In genomic region chr4:3688018-3688998, GRCh38 we compare ENCODE assay signal across 28 cellular contexts.
A peak's percentile ranks its signal among the peaks of the same experiment; 100 is the strongest.
DNase-seq lines count a peak whose midpoint lies in the region; ATAC-seq, FAIRE-seq and TF ChIP-seq lines count a peak whose summit lies in the region.
"Had no signal": no experiment of that assay in that cellular context is flagged by ENCODE, and none has a peak within 500 bp of the region (broad histone marks: within the 10 kb centered on the region; RNA-seq: fewer than 3 reads in every experiment).

No MANE protein-coding gene starts in this region.

- H3K27ac ChIP-seq in right atrium auricular region, result no peak overlapping the region
- H3K27ac ChIP-seq in spleen, result no peak overlapping the region
- H3K27ac ChIP-seq in small intestine (ENCODE audit: low read depth in 1 of 2, low read length in 1 of 2), result no peak overlapping the region
- H3K27ac ChIP-seq: BLaER1 treated with 17β-estradiol and CSF1 and Interleukin-3, amounts not matched to agents 10 nM and 100 nM; cardiac muscle cell; esophagus squamous epithelium; gastroesophageal sphincter; HL-60; lower lobe of right lung; SK-N-MC; uterus; VCaP had no signal

- no peak overlapping the region for H3K4me3 Mint-ChIP-seq in chondrocyte (ENCODE audit: unreplicated experiment)
- H3K4me3 Mint-ChIP-seq: activated CD4-positive, alpha-beta T cell treated with anti-CD3 and anti-CD28 coated beads, Interleukin-2, amount 10 ng/mL, durations not matched to agents 7 days and 5 days; activated naive CD4-positive, alpha-beta T cell treated with anti-CD3 and anti-CD28 coated beads, Interleukin-2, amount 50 U/mL, for 24 hours; activated T-cell treated with anti-CD3 and anti-CD28 coated beads, Interleukin-2, amount 50 U/mL, for 72 hours had no signal

- intact Hi-C loops in Right ventricle myocardium inferior (cut with DNase I) (no loop called here), spleen (cut with DNase I; ENCODE audit: low total_unique reads) (no loop called here)

- TF ChIP-seq CTCF in right atrium auricular region (IDR thresholded peaks at IDR 0.05) (no peak), chondrocyte (IDR thresholded peaks at IDR 0.05) (no peak), spleen (IDR thresholded peaks at IDR 0.05 in 8 of 11, conservative IDR thresholded peaks at IDR 0.05 in 3 of 11) (no peak), GM10248 (IDR thresholded peaks at IDR 0.05; ENCODE audit: control extremely low read depth, extremely low read depth, low read depth, missing control alignments) (no peak)

- ATAC-seq in Right ventricle myocardium inferior, result no peak
- ATAC-seq: activated T-cell treated with anti-CD3 and anti-CD28 coated beads, Interleukin-2, amount 50 U/mL, for 72 hours; gastroesophageal sphincter; HCT116; lower lobe of right lung had no signal

- POLR2A ChIA-PET in GM10248 (lab: Yijun Ruan, JAX), result no interaction called here

- H3K9me3 ChIP-seq in right atrium auricular region, result no peaks in the 10 kb centered on the region
- H3K9me3 ChIP-seq in MG63, result no peaks in the 10 kb centered on the region
- peaks cover 0 to 5% (median 0%) of the 10 kb centered on the region in 8 donors for H3K9me3 ChIP-seq in spleen
- H3K9me3 ChIP-seq in small intestine (ENCODE audit: control insufficient read depth, low read depth), result no peaks in the 10 kb centered on the region
- H3K9me3 ChIP-seq: BLaER1 treated with 17β-estradiol and CSF1 and Interleukin-3, amounts not matched to agents 10 nM and 100 nM; esophagus squamous epithelium; gastroesophageal sphincter; lower lobe of right lung; uterus had no signal

- peaks cover 33% of the 10 kb centered on the region for H3K27me3 Mint-ChIP-seq in chondrocyte (ENCODE audit: low read depth)
- H3K27me3 Mint-ChIP-seq: activated CD4-positive, alpha-beta T cell treated with anti-CD3 and anti-CD28 coated beads, Interleukin-2, amount 10 ng/mL, durations not matched to agents 7 days and 5 days; activated naive CD4-positive, alpha-beta T cell treated with anti-CD3 and anti-CD28 coated beads, Interleukin-2, amount 50 U/mL, for 24 hours had no signal

- no peak for FAIRE-seq in small intestine (lab: Jason Lieb, UNC)
- FAIRE-seq: GM12892 had no signal

- H3K4me1 ChIP-seq in right atrium auricular region (no peaks in the 10 kb centered on the region), spleen (no peaks in the 10 kb centered on the region), small intestine (ENCODE audit: control insufficient read depth in 2 of 2, insufficient read depth in 1 of 2, low read depth in 1 of 2, low read length in 1 of 2) (no peaks in the 10 kb centered on the region)
- H3K4me1 ChIP-seq: esophagus squamous epithelium, gastroesophageal sphincter, lower lobe of right lung, uterus had no signal

- no peak overlapping the region for H3K4me3 ChIP-seq in right atrium auricular region
- no peak overlapping the region for H3K4me3 ChIP-seq in MG63
- no peak overlapping the region for H3K4me3 ChIP-seq in spleen
- no peak overlapping the region for H3K4me3 ChIP-seq in small intestine (ENCODE audit: low read depth in 1 of 2, low read length in 2 of 2)
- H3K4me3 ChIP-seq: BLaER1 treated with 17β-estradiol and CSF1 and Interleukin-3, amounts not matched to agents 10 nM and 100 nM; cardiac muscle cell; esophagus squamous epithelium; gastroesophageal sphincter; lower lobe of right lung; SK-N-MC; uterus had no signal

- H3K27ac Mint-ChIP-seq in chondrocyte (ENCODE audit: unreplicated experiment), result no peak overlapping the region
- H3K27ac Mint-ChIP-seq: activated CD4-positive, alpha-beta T cell treated with anti-CD3 and anti-CD28 coated beads, Interleukin-2, amount 10 ng/mL, durations not matched to agents 7 days and 5 days; activated naive CD4-positive, alpha-beta T cell treated with anti-CD3 and anti-CD28 coated beads, Interleukin-2, amount 50 U/mL, for 24 hours; activated T-cell treated with anti-CD3 and anti-CD28 coated beads, Interleukin-2, amount 50 U/mL, for 72 hours had no signal

- TF ChIP-seq POLR2A in spleen (IDR thresholded peaks at IDR 0.05), result no peak

- CTCF ChIA-PET in GM10248 (lab: Yijun Ruan, JAX), result no interaction called here

- no peaks in the 10 kb centered on the region for H3K4me1 Mint-ChIP-seq in chondrocyte (ENCODE audit: low read depth)
- H3K4me1 Mint-ChIP-seq: activated CD4-positive, alpha-beta T cell treated with anti-CD3 and anti-CD28 coated beads, Interleukin-2, amount 10 ng/mL, durations not matched to agents 7 days and 5 days; activated naive CD4-positive, alpha-beta T cell treated with anti-CD3 and anti-CD28 coated beads, Interleukin-2, amount 50 U/mL, for 24 hours had no signal

- H3K36me3 ChIP-seq in right atrium auricular region (no peaks in the 10 kb centered on the region), MG63 (no peaks in the 10 kb centered on the region), spleen (no peaks in the 10 kb centered on the region), small intestine (ENCODE audit: control insufficient read depth in 2 of 2, insufficient read depth in 2 of 2, low read length in 2 of 2) (no peaks in the 10 kb centered on the region)
- H3K36me3 ChIP-seq: BLaER1 treated with 17β-estradiol and CSF1 and Interleukin-3, amounts not matched to agents 10 nM and 100 nM; cardiac muscle cell; esophagus squamous epithelium; gastroesophageal sphincter; lower lobe of right lung; uterus had no signal

- DNase-seq in Right ventricle myocardium inferior (ENCODE audit: missing footprints), result peak; percentile 50
- DNase-seq in right atrium auricular region (ENCODE audit: low spot score), result no peak
- DNase-seq in MG63, result peak; percentile 17
- peak; percentile 72 for DNase-seq in chondrocyte (ENCODE audit: low spot score)
- peak; percentile 56 for DNase-seq in spleen
- no peak for DNase-seq in GM10248 (ENCODE audit: extremely low spot score)
- no peak for DNase-seq in NCI-H1436 (lab: John Stamatoyannopoulos, UW)
- no peak for DNase-seq in small intestine
- DNase-seq: activated CD4-positive, alpha-beta T cell treated with anti-CD3 and anti-CD28 coated beads, Interleukin-2, amount 10 ng/mL, durations not matched to agents 7 days and 5 days; activated T-cell treated with anti-CD3 and anti-CD28 coated beads, Interleukin-2, amount 50 U/mL, for 72 hours; Calu3; DND-41; esophagus squamous epithelium; lower lobe of right lung; NCI-H2171; NCI-H524; RPMI8226; T-helper 2 cell had no signal

- WGBS in spleen, 5 donors, result 81 to 94% (median 89%) methylated on average over 17 to 24 of the region's 24 CpGs
- WGBS in small intestine, 3 donors, result 82 to 87% (median 86%) methylated on average over 24 of the region's 24 CpGs

- H3K36me3 Mint-ChIP-seq in chondrocyte (ENCODE audit: low read depth), result no peaks in the 10 kb centered on the region
- H3K36me3 Mint-ChIP-seq: activated naive CD4-positive, alpha-beta T cell treated with anti-CD3 and anti-CD28 coated beads, Interleukin-2, amount 50 U/mL, for 24 hours had no signal

- no peaks in the 10 kb centered on the region for H3K27me3 ChIP-seq in right atrium auricular region
- no peaks in the 10 kb centered on the region for H3K27me3 ChIP-seq in MG63
- peaks cover 0 to 15% (median 0%) of the 10 kb centered on the region in 7 donors for H3K27me3 ChIP-seq in spleen (replicated peaks in 1 of 7)
- H3K27me3 ChIP-seq in small intestine (ENCODE audit: control insufficient read depth in 2 of 2, insufficient read depth in 2 of 2, low read length in 2 of 2), result no peaks in the 10 kb centered on the region
- H3K27me3 ChIP-seq: BLaER1 treated with 17β-estradiol and CSF1 and Interleukin-3, amounts not matched to agents 10 nM and 100 nM; cardiac muscle cell; uterus had no signal

- peaks cover 3% of the 10 kb centered on the region for H3K9me3 Mint-ChIP-seq in chondrocyte (ENCODE audit: low read depth)
- H3K9me3 Mint-ChIP-seq: activated CD4-positive, alpha-beta T cell treated with anti-CD3 and anti-CD28 coated beads, Interleukin-2, amount 10 ng/mL, durations not matched to agents 7 days and 5 days; activated naive CD4-positive, alpha-beta T cell treated with anti-CD3 and anti-CD28 coated beads, Interleukin-2, amount 50 U/mL, for 24 hours; activated T-cell treated with anti-CD3 and anti-CD28 coated beads, Interleukin-2, amount 50 U/mL, for 72 hours had no signal

Comparison
In these comparisons a context has a peak if more than half of its experiments do, and no peak if none do; other contexts are left out.
1. DNase-seq: peak in Right ventricle myocardium inferior (single experiment), MG63 (single experiment), chondrocyte (single experiment) and spleen (single experiment); none in right atrium auricular region (single experiment), GM10248 (single experiment), NCI-H1436 (single experiment) and small intestine (single experiment).